24 cellular contexts compared by ENCODE assay signal in genomic region chr5:132022737-132023136, GRCh38. TPM values are rescaled to one million over a fixed set of nuclear protein-coding genes. Genes with fewer than 3 reads are reported as not detected.
DNase-seq lines count a peak whose midpoint lies in the region; ATAC-seq and TF ChIP-seq lines count a peak whose summit lies in the region.
"Had no signal": no experiment of that assay in that cellular context is flagged by ENCODE, and none has a peak within 500 bp of the region (broad histone marks: within the 10 kb centered on the region; RNA-seq: fewer than 3 reads in every experiment).

No MANE protein-coding gene starts in this region.

- H2AFZ ChIP-seq in mammary epithelial cell (ENCODE audit: low read depth, low read length), result no peak overlapping the region
- H2AFZ ChIP-seq: hepatocyte had no signal

- H3K36me3 Mint-ChIP-seq in MCF 10A (ENCODE audit: insufficient read depth, unreplicated experiment) (no peaks in the 10 kb centered on the region), T-cell (no peaks in the 10 kb centered on the region)
- H3K36me3 Mint-ChIP-seq in activated naive CD4-positive, alpha-beta T cell treated with anti-CD3 and anti-CD28 coated beads, Interleukin-2, amount 50 U/mL, for 24 hours, result peaks cover 2% of the 10 kb centered on the region
- H3K36me3 Mint-ChIP-seq: memory B cell had no signal

- no peak overlapping the region for H3K4me3 ChIP-seq in mammary epithelial cell (replicated peaks in 1 of 3; ENCODE audit: insufficient read depth in 1 of 3, low read depth in 2 of 3, low read length in 3 of 3)
- no peak overlapping the region for H3K4me3 ChIP-seq in HEK293 (ENCODE audit: low read depth, low read length)
- H3K4me3 ChIP-seq: hepatocyte, pancreas, testis had no signal

- no peaks in the 10 kb centered on the region for H3K4me1 Mint-ChIP-seq in MCF 10A (ENCODE audit: insufficient read depth, unreplicated experiment)
- H3K4me1 Mint-ChIP-seq in activated naive CD4-positive, alpha-beta T cell treated with anti-CD3 and anti-CD28 coated beads, Interleukin-2, amount 50 U/mL, for 24 hours, result peaks cover 38% of the 10 kb centered on the region
- peaks cover 30 to 35% (median 33%) of the 10 kb centered on the region in 3 donors for H3K4me1 Mint-ChIP-seq in T-cell
- H3K4me1 Mint-ChIP-seq: endodermal cell had no signal

- dilution Hi-C loops in mammary epithelial cell (cut with HindIII; ENCODE audit: low sequenced_read_pairs), result no loop called here

- 17% methylated on average over 2 of the region's 2 CpGs for WGBS in mammary epithelial cell (ENCODE audit: low coverage, missing lambda C conversion rate)

- POLR2A ChIA-PET in MCF 10A (lab: Yijun Ruan, JAX), result interaction anchor here (1.1 kb wide), 1 partner anchor 433 kb away, joined by 3 read pairs; no protein-coding TSS in a partner anchor
- POLR2A ChIA-PET in HEK293 (lab: Yijun Ruan, JAX), result no interaction called here
- POLR2A ChIA-PET in T-cell (lab: Charles Lee), result no interaction called here

- H3K4me2 ChIP-seq in mammary epithelial cell (ENCODE audit: insufficient read depth, low read depth, low read length), result no peak overlapping the region
- H3K4me2 ChIP-seq: hepatocyte had no signal

- no peak overlapping the region for H3K4me3 Mint-ChIP-seq in MCF 10A (ENCODE audit: unreplicated experiment)
- peak overlapping the region; percentile 49 for H3K4me3 Mint-ChIP-seq in activated naive CD4-positive, alpha-beta T cell treated with anti-CD3 and anti-CD28 coated beads, Interleukin-2, amount 50 U/mL, for 24 hours
- H3K4me3 Mint-ChIP-seq in T-cell, result no peak overlapping the region
- H3K4me3 Mint-ChIP-seq: activated B cell treated with CpG ODN at 0.5 μM for 24 hours; endodermal cell; memory B cell; naive thymus-derived CD4-positive, alpha-beta T cell; T-helper 1 cell treated with Interleukin-12 subunit alpha and Interleukin-12 subunit beta and Interleukin-4 antibody, amounts not matched to agents 30 μg/mL and 1 μg/mL, for 36 hours had no signal

- CTCF ChIA-PET in mammary epithelial cell (lab: Charles Lee; ENCODE audit: low non-redundant PET) (no interaction called here), MCF 10A (lab: Yijun Ruan, JAX) (no interaction called here), HEK293 (lab: Yijun Ruan, JAX) (no interaction called here), T-cell (lab: Charles Lee) (no interaction called here)

- H3K27ac Mint-ChIP-seq in MCF 10A (ENCODE audit: low read depth, unreplicated experiment) (no peak overlapping the region), T-cell (peak overlapping the region in 1 of 2 donors; percentile 71)
- H3K27ac Mint-ChIP-seq in activated naive CD4-positive, alpha-beta T cell treated with anti-CD3 and anti-CD28 coated beads, Interleukin-2, amount 50 U/mL, for 24 hours, result peak overlapping the region; percentile 86
- H3K27ac Mint-ChIP-seq: activated B cell treated with CpG ODN at 0.5 μM for 24 hours; endodermal cell; memory B cell; T-helper 1 cell treated with Interleukin-12 subunit alpha and Interleukin-12 subunit beta and Interleukin-4 antibody, amounts not matched to agents 30 μg/mL and 1 μg/mL, for 36 hours had no signal

- ATAC-seq in HG03354 (IDR thresholded peaks at IDR 0.05; ENCODE audit: poor library complexity, severe bottlenecking, unreplicated experiment), result no peak
- no peak for ATAC-seq in T-cell (replicated peaks in 1 of 4)
- ATAC-seq: naive thymus-derived CD4-positive, alpha-beta T cell; pancreas; sciatic nerve had no signal

- no peaks in the 10 kb centered on the region for H3K36me3 ChIP-seq in mammary epithelial cell (ENCODE audit: insufficient read depth, low read length)
- H3K36me3 ChIP-seq in HEK293 (ENCODE audit: control insufficient read depth in 2 of 2, insufficient read depth in 1 of 2, low read length in 2 of 2), result no peaks in the 10 kb centered on the region
- H3K36me3 ChIP-seq: pancreas had no signal

- H3K9me3 ChIP-seq in mammary epithelial cell (replicated peaks; ENCODE audit: insufficient read depth, low read length) (no peaks in the 10 kb centered on the region), HEK293 (ENCODE audit: control insufficient read depth, insufficient read depth, low read depth, low read length) (no peaks in the 10 kb centered on the region)
- H3K9me3 ChIP-seq: Caco-2, pancreas, testis had no signal

- no peaks in the 10 kb centered on the region for H4K20me1 ChIP-seq in mammary epithelial cell (ENCODE audit: insufficient read depth, low read length)

- no peaks in the 10 kb centered on the region for H3K79me2 ChIP-seq in mammary epithelial cell (ENCODE audit: insufficient read depth, low read length)
- H3K79me2 ChIP-seq: hepatocyte had no signal

- in situ Hi-C loops in mammary epithelial cell (cut with MboI; ENCODE audit: low sequenced_read_pairs in 2 of 2), result loop anchor here in 1 of 2 donors (25.0 kb wide), 1 partner anchor 210 kb away; no protein-coding TSS in a partner anchor

- H3K27me3 ChIP-seq in mammary epithelial cell (ENCODE audit: insufficient read depth, low read length), result no peaks in the 10 kb centered on the region
- H3K27me3 ChIP-seq: pancreas, testis had no signal

- intact Hi-C loops in mammary epithelial cell (cut with micrococcal nuclease) (no loop called here), MCF 10A (cut with micrococcal nuclease) (no loop called here)

- H3K9ac ChIP-seq in mammary epithelial cell (ENCODE audit: insufficient read depth, low read length), result no peak overlapping the region

- no TSS peak for BruUV-seq in mammary epithelial cell (replicated peaks; lab: Mats Ljungman, UMichigan)
- no TSS peak for BruUV-seq in MCF 10A (replicated peaks; lab: Mats Ljungman, UMichigan)

- no peak for TF ChIP-seq CTCF in mammary epithelial cell (conservative IDR thresholded peaks at IDR 0.05 in 1 of 2, IDR thresholded peaks at IDR 0.05 in 1 of 2; ENCODE audit: extremely low read depth in 1 of 2, insufficient read depth in 1 of 2, low read depth in 1 of 2, low read length in 2 of 2)
- no peak for TF ChIP-seq CTCF in MCF 10A (IDR thresholded peaks at IDR 0.05; ENCODE audit: unreplicated experiment)
- no peak for TF ChIP-seq CTCF in HEK293 (tag by site-specific recombination; IDR thresholded peaks at IDR 0.05)

- H3K4me1 ChIP-seq in mammary epithelial cell (ENCODE audit: insufficient read depth, low read length) (no peaks in the 10 kb centered on the region), HEK293 (ENCODE audit: control insufficient read depth, insufficient read depth, low read length) (no peaks in the 10 kb centered on the region)
- H3K4me1 ChIP-seq: Caco-2, pancreas, testis had no signal

- peak; percentile 26 for DNase-seq in mammary epithelial cell
- no peak for DNase-seq in MCF 10A (ENCODE audit: unreplicated experiment)
- peak in 2 of 3 experiments; percentile 36 to 65 for DNase-seq in stimulated activated CD4-positive, alpha-beta T cell treated with anti-CD3 and anti-CD28 coated beads, TNF-alpha, amount 100 ng/mL, for 24 hours (ENCODE audit: low read depth in 3 of 3)
- no peak for DNase-seq in NCI-H510A treated with DMSO at 0.1 percent for 48 hours (lab: John Stamatoyannopoulos, UW)
- DNase-seq in T-cell, result no peak
- DNase-seq: activated B cell treated with CpG ODN at 0.5 μM for 24 hours, Caco-2, endodermal cell, Karpas-422, NCI-H1092 treated with DMSO at 0.1 percent for 48 hours, NCI-H510A, pancreas, Right ventricle myocardium superior, testis had no signal

- H3K27ac ChIP-seq in mammary epithelial cell (ENCODE audit: insufficient read depth, low read depth, low read length) (no peak overlapping the region), HEK293 (ENCODE audit: extremely low read depth, low read depth, low read length) (no peak overlapping the region)
- H3K27ac ChIP-seq: hepatocyte, pancreas, testis had no signal

- peaks cover 21% of the 10 kb centered on the region for H3K27me3 Mint-ChIP-seq in MCF 10A (ENCODE audit: insufficient read depth, unreplicated experiment)
- peaks cover under 1% of the 10 kb centered on the region for H3K27me3 Mint-ChIP-seq in activated naive CD4-positive, alpha-beta T cell treated with anti-CD3 and anti-CD28 coated beads, Interleukin-2, amount 50 U/mL, for 24 hours
- peaks cover 0 to 3% of the 10 kb centered on the region in 2 donors for H3K27me3 Mint-ChIP-seq in T-cell

- H3K9me3 Mint-ChIP-seq in MCF 10A (ENCODE audit: unreplicated experiment) (no peaks in the 10 kb centered on the region), T-cell (no peaks in the 10 kb centered on the region)
- H3K9me3 Mint-ChIP-seq in activated naive CD4-positive, alpha-beta T cell treated with anti-CD3 and anti-CD28 coated beads, Interleukin-2, amount 50 U/mL, for 24 hours, result no peaks in the 10 kb centered on the region
- H3K9me3 Mint-ChIP-seq: activated B cell treated with CpG ODN at 0.5 μM for 24 hours; endodermal cell; memory B cell; T-helper 1 cell treated with Interleukin-12 subunit alpha and Interleukin-12 subunit beta and Interleukin-4 antibody, amounts not matched to agents 30 μg/mL and 1 μg/mL, for 36 hours had no signal

TF ChIP-seq in HEK293, 187 proteins besides CTCF, POLR2A, EP300 and RAD21:
- TF ChIP-seq ZNF112 (tag by site-specific recombination; IDR thresholded peaks at IDR 0.05) (no peak), ZNF654 (tag by site-specific recombination; IDR thresholded peaks at IDR 0.05; ENCODE audit: low read depth) (no peak), EGR2 (tag by site-specific recombination; IDR thresholded peaks at IDR 0.05; ENCODE audit: low read depth) (peak; percentile 91), ZFHX2 (tag by site-specific recombination; conservative IDR thresholded peaks at IDR 0.05) (peak; percentile 75)

RNA-seq across cellular contexts. Expression of gene ACSL6, which starts 11.3 kb away (rescaled TPM):
- total RNA-seq in mammary epithelial cell (under 1 TPM in 1 of 2 donors, not detected in 1; 0.33 TPM), MCF 10A (2022) (not detected in 2 replicates), T-cell (10 to 100 TPM; 23.7 to 42.9 (median 27.8) TPM)
- polyA plus RNA-seq in mammary epithelial cell, result 0.10 TPM
- polyA minus RNA-seq in mammary epithelial cell, result not detected
- total RNA-seq: HT-29 had no signal

RNA-seq across cellular contexts. Expression of gene IL3, which starts 37.7 kb away (rescaled TPM):
- total RNA-seq in mammary epithelial cell (not detected), MCF 10A (2022) (not detected in 2 replicates), T-cell (not detected)
- polyA plus RNA-seq in mammary epithelial cell, result not detected
- polyA minus RNA-seq in mammary epithelial cell, result not detected
- total RNA-seq: activated B cell treated with CpG ODN at 0.5 μM for 24 hours, Caco-2, endodermal cell, HT-29, pancreas, Right ventricle myocardium superior, sciatic nerve had no signal
- polyA plus RNA-seq: hepatocyte; keratinocyte; naive thymus-derived CD4-positive, alpha-beta T cell; pancreas had no signal

RNA-seq across cellular contexts. Expression of gene CSF2, which starts 50.9 kb away (rescaled TPM):
- total RNA-seq in mammary epithelial cell, result 10 to 100 TPM in 1 of 2 donors, not detected in 1; 12.8 TPM
- 7.2 TPM for polyA plus RNA-seq in mammary epithelial cell
- polyA minus RNA-seq in mammary epithelial cell, result 3.0 TPM
- total RNA-seq in MCF 10A (2022), result not detected in 2 replicates
- total RNA-seq in T-cell, result under 1 TPM in 1 of 5 donors, not detected in 4; 0.89 TPM
- total RNA-seq: activated B cell treated with CpG ODN at 0.5 μM for 24 hours, Caco-2, endodermal cell, hepatocyte, Right ventricle myocardium superior, sciatic nerve, testis had no signal
- polyA plus RNA-seq: hepatocyte; naive thymus-derived CD4-positive, alpha-beta T cell; pancreas had no signal

Comparison
In these comparisons a context has a peak if more than half of its experiments do, and no peak if none do; other contexts are left out.
1. DNase-seq: peak in mammary epithelial cell (single experiment) and stimulated activated CD4-positive, alpha-beta T cell treated with anti-CD3 and anti-CD28 coated beads, TNF-alpha, amount 100 ng/mL, for 24 hours (2 of 3); none in MCF 10A (single experiment), NCI-H510A treated with DMSO at 0.1 percent for 48 hours (single experiment) and T-cell (0 of 34).
2. RNA of gene ACSL6, which starts 11.3 kb away (total RNA-seq): 23.7 to 42.9 TPM in T-cell; 0.33 TPM in mammary epithelial cell and not detected in MCF 10A; every median in the first group is over 10 times any median in the second.